In genomic region chr10:35300063-35300699, GRCh38 we compare ENCODE assay signal across 1 cellular context.
TF ChIP-seq lines count a peak whose summit lies in the region.

No MANE protein-coding gene starts in this region.

TF ChIP-seq in K562, 482 proteins besides CTCF, POLR2A, EP300 and RAD21 (continued from another document):
- TF ChIP-seq ZNF407 (IDR thresholded peaks at IDR 0.05; ENCODE audit: low read depth) = no peak
- TF ChIP-seq ZBTB43 (CRISPR knock-in tag; IDR thresholded peaks at IDR 0.05) = no peak
- 0 out of 2 replicates have a peak, but pooled peaks have one; percentile 49 for TF ChIP-seq KLF1 (tag; IDR thresholded peaks at IDR 0.05)
- no peak for TF ChIP-seq MAFK (IDR thresholded peaks at IDR 0.05; ENCODE audit: low read length)
- peak; percentile 88; the same call in 1 of the 2 replicates for TF ChIP-seq ZNF263 (CRISPR knock-in tag; IDR thresholded peaks at IDR 0.05; ENCODE audit: borderline replicate concordance)
- 0 out of 2 replicates have a peak, but pooled peaks have one; percentile 32 for TF ChIP-seq SPI1 (IDR thresholded peaks at IDR 0.05; ENCODE audit: borderline replicate concordance, low read depth, low read length)
- no peak for TF ChIP-seq ID3 (CRISPR knock-in tag; IDR thresholded peaks at IDR 0.05)
- TF ChIP-seq ID3 (tag; IDR thresholded peaks at IDR 0.05) = no peak
- no peak for TF ChIP-seq E4F1 (CRISPR knock-in tag; IDR thresholded peaks at IDR 0.05; ENCODE audit: borderline replicate concordance)
- TF ChIP-seq ZNF274 (IDR thresholded peaks at IDR 0.05; ENCODE audit: borderline replicate concordance, low read depth, low read length) = no peak
